In genomic region chr12:14928946-14929345, GRCh38 we compare ENCODE assay signal across 16 cellular contexts. TPM values are rescaled to one million over a fixed set of nuclear protein-coding genes. Genes with fewer than 3 reads are reported as not detected.
DNase-seq lines count a peak whose midpoint lies in the region; ATAC-seq and TF ChIP-seq lines count a peak whose summit lies in the region.
"Had no signal": no experiment of that assay in that cellular context is flagged by ENCODE, and none has a peak within 500 bp of the region (broad histone marks: within the 10 kb centered on the region; RNA-seq: fewer than 3 reads in every experiment).

No MANE protein-coding gene starts in this region.

- H3K27ac Mint-ChIP-seq in Calu3 (ENCODE audit: unreplicated experiment) (peak overlapping the region; percentile 97), endothelial cell (ENCODE audit: unreplicated experiment) (peak overlapping the region; percentile 31)
- H3K27ac Mint-ChIP-seq in activated naive CD8-positive, alpha-beta T cell treated with anti-CD3 and anti-CD28 coated beads for 36 hours = no peak overlapping the region

- no peak for TF ChIP-seq CTCF in Calu3 (IDR thresholded peaks at IDR 0.05; ENCODE audit: unreplicated experiment)
- TF ChIP-seq CTCF in endothelial cell (IDR thresholded peaks at IDR 0.05; ENCODE audit: unreplicated experiment) = no peak

- no TSS peak for BruUV-seq in Calu3 (replicated peaks; lab: Mats Ljungman, UMichigan)

- 77 to 83% methylated on average over 2 of the region's 3 CpGs for WGBS in mesodermal cell (ENCODE audit: insufficient coverage in 2 of 2), 2 experiments

- no peak for ATAC-seq in HG03196 (IDR thresholded peaks at IDR 0.05; ENCODE audit: unreplicated experiment)
- ATAC-seq: K562; stimulated activated naive CD8-positive, alpha-beta T cell treated with anti-CD3 and anti-CD28 coated beads, Interleukin-15, amount 100 ng/mL, for 72 hours had no signal

- no peaks in the 10 kb centered on the region for H3K27me3 Mint-ChIP-seq in Calu3 (ENCODE audit: unreplicated experiment)
- H3K27me3 Mint-ChIP-seq in endothelial cell (ENCODE audit: unreplicated experiment) = no peaks in the 10 kb centered on the region
- no peaks in the 10 kb centered on the region for H3K27me3 Mint-ChIP-seq in activated naive CD8-positive, alpha-beta T cell treated with anti-CD3 and anti-CD28 coated beads for 36 hours
- H3K27me3 Mint-ChIP-seq: stimulated activated naive CD8-positive, alpha-beta T cell treated with anti-CD3 and anti-CD28 coated beads, Interleukin-15, amount 100 ng/mL, for 72 hours had no signal

- H3K4me3 ChIP-seq in mesodermal cell (ENCODE audit: extremely low read depth, insufficient read depth, low read length, poor library complexity, severe bottlenecking) = no peak overlapping the region
- H3K4me3 ChIP-seq: K562 had no signal

- H3K9me3 Mint-ChIP-seq in Calu3 (ENCODE audit: low read depth, unreplicated experiment) = peaks cover 4% of the 10 kb centered on the region
- no peaks in the 10 kb centered on the region for H3K9me3 Mint-ChIP-seq in endothelial cell (ENCODE audit: unreplicated experiment)
- no peaks in the 10 kb centered on the region for H3K9me3 Mint-ChIP-seq in activated naive CD8-positive, alpha-beta T cell treated with anti-CD3 and anti-CD28 coated beads for 36 hours
- H3K9me3 Mint-ChIP-seq: stimulated activated naive CD8-positive, alpha-beta T cell treated with anti-CD3 and anti-CD28 coated beads, Interleukin-15, amount 100 ng/mL, for 72 hours had no signal

- H3K4me3 Mint-ChIP-seq in Calu3 (ENCODE audit: low read depth, unreplicated experiment) (peak overlapping the region; percentile 74), endothelial cell (ENCODE audit: unreplicated experiment) (no peak overlapping the region)
- H3K4me3 Mint-ChIP-seq in activated naive CD8-positive, alpha-beta T cell treated with anti-CD3 and anti-CD28 coated beads for 36 hours = no peak overlapping the region
- H3K4me3 Mint-ChIP-seq: stimulated activated naive CD8-positive, alpha-beta T cell treated with anti-CD3 and anti-CD28 coated beads, Interleukin-15, amount 100 ng/mL, for 72 hours had no signal

- H3K36me3 Mint-ChIP-seq in Calu3 (ENCODE audit: insufficient read depth, unreplicated experiment) (peaks cover 8% of the 10 kb centered on the region), endothelial cell (ENCODE audit: low read depth, unreplicated experiment) (no peaks in the 10 kb centered on the region)
- peaks cover 11% of the 10 kb centered on the region for H3K36me3 Mint-ChIP-seq in activated naive CD8-positive, alpha-beta T cell treated with anti-CD3 and anti-CD28 coated beads for 36 hours

- intact Hi-C loops in Calu3 (cut with micrococcal nuclease; ENCODE audit: unreplicated experiment) = no loop called here

- H3K4me1 ChIP-seq in mesodermal cell (ENCODE audit: control insufficient read depth, insufficient read depth, low read length, poor library complexity, severe bottlenecking) = peaks cover 8% of the 10 kb centered on the region

- POLR2A ChIA-PET in HEK293T (lab: Yijun Ruan, JAX) = no interaction called here

- in situ Hi-C loops in G401 (cut with HindIII; ENCODE audit: low sequenced_read_pairs) = no loop called here

- CTCF ChIA-PET in Calu3 (lab: Charles Lee) = interaction anchor here (0.6 to 1.6 kb wide), 5 partner anchors 9 to 224 kb away, joined by 3 to 4 read pairs (median 3); partner anchors contain the start of gene ERP27
- CTCF ChIA-PET in HEK293T (lab: Yijun Ruan, JAX) = interaction anchor here (0.7 kb wide), 1 partner anchor 179 kb away, joined by 3 read pairs; no protein-coding TSS in a partner anchor

- H3K4me1 Mint-ChIP-seq in Calu3 (ENCODE audit: low read depth, unreplicated experiment) = peaks cover 50% of the 10 kb centered on the region
- peaks cover 6% of the 10 kb centered on the region for H3K4me1 Mint-ChIP-seq in endothelial cell (ENCODE audit: unreplicated experiment)
- peaks cover 4% of the 10 kb centered on the region for H3K4me1 Mint-ChIP-seq in activated naive CD8-positive, alpha-beta T cell treated with anti-CD3 and anti-CD28 coated beads for 36 hours

- no peaks in the 10 kb centered on the region for H3K36me3 ChIP-seq in mesodermal cell (ENCODE audit: control insufficient read depth, insufficient read depth, low read length)

- peak overlapping the region; percentile 64 for H3K27ac ChIP-seq in mesodermal cell (ENCODE audit: low read depth, low read length, severe bottlenecking)
- H3K27ac ChIP-seq: dorsolateral prefrontal cortex had no signal

- H3K9me3 ChIP-seq in mesodermal cell (ENCODE audit: control insufficient read depth, low read length) = no peaks in the 10 kb centered on the region

- DNase-seq in Calu3 (peak; percentile 72), NCI-H510A treated with DMSO at 0.1 percent for 48 hours (lab: John Stamatoyannopoulos, UW) (peak; percentile 78), endothelial cell (ENCODE audit: low spot score) (no peak), G401 (ENCODE audit: low spot score) (no peak), HEK293T (ENCODE audit: extremely low spot score) (no peak)
- DNase-seq in activated naive CD8-positive, alpha-beta T cell treated with anti-CD3 and anti-CD28 coated beads for 36 hours = no peak
- DNase-seq: activated CD4-positive, alpha-beta T cell treated with anti-CD3 and anti-CD28 coated beads for 48 hours; dorsolateral prefrontal cortex; GF-D8; hippocampal formation; SHP77 treated with DMSO at 0.1 percent for 48 hours; stimulated activated CD4-positive, alpha-beta T cell treated with anti-CD3 and anti-CD28 coated beads, Interleukin-2, amount 100 ng/mL, for 48 hours; stimulated activated naive CD8-positive, alpha-beta T cell treated with anti-CD3 and anti-CD28 coated beads, Interleukin-15, amount 100 ng/mL, for 72 hours had no signal

TF ChIP-seq in HEK293T, 16 proteins besides CTCF, POLR2A, EP300 and RAD21:
- TF ChIP-seq, protein P1, sequence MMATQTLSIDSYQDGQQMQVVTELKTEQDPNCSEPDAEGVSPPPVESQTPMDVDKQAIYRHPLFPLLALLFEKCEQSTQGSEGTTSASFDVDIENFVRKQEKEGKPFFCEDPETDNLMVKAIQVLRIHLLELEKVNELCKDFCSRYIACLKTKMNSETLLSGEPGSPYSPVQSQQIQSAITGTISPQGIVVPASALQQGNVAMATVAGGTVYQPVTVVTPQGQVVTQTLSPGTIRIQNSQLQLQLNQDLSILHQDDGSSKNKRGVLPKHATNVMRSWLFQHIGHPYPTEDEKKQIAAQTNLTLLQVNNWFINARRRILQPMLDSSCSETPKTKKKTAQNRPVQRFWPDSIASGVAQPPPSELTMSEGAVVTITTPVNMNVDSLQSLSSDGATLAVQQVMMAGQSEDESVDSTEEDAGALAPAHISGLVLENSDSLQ (IDR thresholded peaks at IDR 0.05) = no peak

RNA-seq across cellular contexts. Expression of gene ERP27, which starts 9.4 kb away (rescaled TPM):
- total RNA-seq in Calu3 (2022) = 0.17 and 2.3 TPM in 2 replicates
- total RNA-seq in endothelial cell (ENCODE audit: unreplicated experiment) = 0.46 TPM
- 1.2 TPM for polyA plus RNA-seq in mesodermal cell (2013, experiment 1 of 2)
- 0.91 TPM for polyA plus RNA-seq in mesodermal cell (2013, experiment 2 of 2)
- total RNA-seq in G401 (2014; rRNA removed; shearing (Covaris generic)) = not detected in 2 replicates
- total RNA-seq in activated naive CD8-positive, alpha-beta T cell treated with anti-CD3 and anti-CD28 coated beads for 36 hours = 1 to 10 TPM; 1.3 to 1.6 TPM
- polyA plus RNA-seq: K562 had no signal

RNA-seq across cellular contexts. Expression of gene ARHGDIB, which starts 32.5 kb away (rescaled TPM):
- total RNA-seq in Calu3 (2022) (23.5 and 23.6 TPM in 2 replicates), endothelial cell (ENCODE audit: unreplicated experiment) (217 TPM)
- polyA plus RNA-seq in mesodermal cell (2013, experiment 1 of 2) = 77.2 TPM
- 63.5 TPM for polyA plus RNA-seq in mesodermal cell (2013, experiment 2 of 2)
- not detected in 2 replicates for total RNA-seq in G401 (2014; rRNA removed; shearing (Covaris generic))
- total RNA-seq in activated naive CD8-positive, alpha-beta T cell treated with anti-CD3 and anti-CD28 coated beads for 36 hours = 100 to 1,000 TPM; 652 to 665 TPM

RNA-seq across cellular contexts. Expression of gene MGP, which starts 43.3 kb away (rescaled TPM):
- total RNA-seq in Calu3 (2022) (0.64 TPM in 1 of 2 replicates, not detected in the other), endothelial cell (ENCODE audit: unreplicated experiment) (0.26 TPM)
- 2.8 TPM for polyA plus RNA-seq in mesodermal cell (2013, experiment 1 of 2)
- polyA plus RNA-seq in mesodermal cell (2013, experiment 2 of 2) = 1.7 TPM
- total RNA-seq in G401 (2014; rRNA removed; shearing (Covaris generic)) = not detected in 2 replicates
- total RNA-seq in activated naive CD8-positive, alpha-beta T cell treated with anti-CD3 and anti-CD28 coated beads for 36 hours = not detected
- polyA plus RNA-seq: K562 had no signal

RNA-seq across cellular contexts. Expression of gene PDE6H, which starts 43.9 kb away (rescaled TPM):
- total RNA-seq in Calu3 (2022) (not detected in 2 replicates), endothelial cell (ENCODE audit: unreplicated experiment) (not detected)
- not detected for polyA plus RNA-seq in mesodermal cell (2013, experiment 1 of 2)
- polyA plus RNA-seq in mesodermal cell (2013, experiment 2 of 2) = not detected
- not detected in 2 replicates for total RNA-seq in G401 (2014; rRNA removed; shearing (Covaris generic))
- not detected for total RNA-seq in activated naive CD8-positive, alpha-beta T cell treated with anti-CD3 and anti-CD28 coated beads for 36 hours
- total RNA-seq: K562 had no signal

Comparison
In these comparisons a context has a peak if more than half of its experiments do, and no peak if none do; other contexts are left out.
1. DNase-seq: peak in Calu3 (single experiment) and NCI-H510A treated with DMSO at 0.1 percent for 48 hours (single experiment); none in endothelial cell (single experiment), G401 (single experiment), activated naive CD8-positive, alpha-beta T cell treated with anti-CD3 and anti-CD28 coated beads for 36 hours (single experiment) and HEK293T (single experiment).
2. RNA of gene ARHGDIB, which starts 32.5 kb away (total RNA-seq): 652 to 665 TPM in activated naive CD8-positive, alpha-beta T cell treated with anti-CD3 and anti-CD28 coated beads for 36 hours, 217 TPM in endothelial cell (single experiment) and 23.5 to 23.6 TPM in Calu3; not detected in G401; every median in the first group is over 10 times any median in the second.